In genomic region chr2:230751062-230751461, GRCh38 we compare ENCODE assay signal across 11 cellular contexts. TPM values are rescaled to one million over a fixed set of nuclear protein-coding genes. Genes with fewer than 3 reads are reported as not detected.
DNase-seq lines count a peak whose midpoint lies in the region; ATAC-seq and TF ChIP-seq lines count a peak whose summit lies in the region.
"Had no signal": no experiment of that assay in that cellular context is flagged by ENCODE, and none has a peak within 500 bp of the region (broad histone marks: within the 10 kb centered on the region; RNA-seq: fewer than 3 reads in every experiment).

No MANE protein-coding gene starts in this region.

- H3K79me2 ChIP-seq in Karpas-422 (ENCODE audit: low read length), result peaks cover 98% of the 10 kb centered on the region

- H3K4me2 ChIP-seq in Karpas-422 (ENCODE audit: low read depth, low read length, poor library complexity, severe bottlenecking), result no peak overlapping the region

- no peaks in the 10 kb centered on the region for H3K4me1 ChIP-seq in Karpas-422 (ENCODE audit: low read length)
- H3K4me1 ChIP-seq in adrenal gland (replicated peaks in 1 of 2), result peaks cover 0 to under 1% of the 10 kb centered on the region in 2 donors

- no peaks in the 10 kb centered on the region for H3K9me2 ChIP-seq in Karpas-422 (replicated peaks; ENCODE audit: insufficient read depth, low read length)

- no peak overlapping the region for H3K27ac Mint-ChIP-seq in activated naive CD8-positive, alpha-beta T cell treated with anti-CD3 and anti-CD28 coated beads, Interleukin-2, amount 50 U/mL, for 24 hours
- peak overlapping the region; percentile 60 for H3K27ac Mint-ChIP-seq in memory B cell

- H3K4me1 Mint-ChIP-seq in activated naive CD8-positive, alpha-beta T cell treated with anti-CD3 and anti-CD28 coated beads, Interleukin-2, amount 50 U/mL, for 24 hours, result peaks cover 68% of the 10 kb centered on the region
- peaks cover 55% of the 10 kb centered on the region for H3K4me1 Mint-ChIP-seq in memory B cell

- peaks cover 36% of the 10 kb centered on the region for H3K36me3 Mint-ChIP-seq in activated naive CD8-positive, alpha-beta T cell treated with anti-CD3 and anti-CD28 coated beads, Interleukin-2, amount 50 U/mL, for 24 hours (ENCODE audit: low read depth)
- peaks cover 20% of the 10 kb centered on the region for H3K36me3 Mint-ChIP-seq in memory B cell

- no peaks in the 10 kb centered on the region for H3K9me3 ChIP-seq in Karpas-422 (ENCODE audit: low read length)
- no peaks in the 10 kb centered on the region for H3K9me3 ChIP-seq in adrenal gland (replicated peaks in 1 of 3)
- H3K9me3 ChIP-seq: HAP-1, heart left ventricle had no signal

- intact Hi-C loops in adrenal gland (cut with DNase I), result no loop called here

- H3K27ac ChIP-seq in Karpas-422 (ENCODE audit: low read length), result no peak overlapping the region
- H3K27ac ChIP-seq in adrenal gland, result no peak overlapping the region
- H3K27ac ChIP-seq: heart left ventricle had no signal

- H3K9me3 Mint-ChIP-seq in activated naive CD8-positive, alpha-beta T cell treated with anti-CD3 and anti-CD28 coated beads, Interleukin-2, amount 50 U/mL, for 24 hours, result no peaks in the 10 kb centered on the region
- peaks cover 1% of the 10 kb centered on the region for H3K9me3 Mint-ChIP-seq in memory B cell

- no peak overlapping the region for H2AFZ ChIP-seq in Karpas-422 (ENCODE audit: low read length)

- no peak for TF ChIP-seq POLR2A in adrenal gland (IDR thresholded peaks at IDR 0.05)

- ATAC-seq in HG02870 (IDR thresholded peaks at IDR 0.05; ENCODE audit: unreplicated experiment) (peak; percentile 90), memory B cell (ENCODE audit: low read depth) (no peak), HG03196 (IDR thresholded peaks at IDR 0.05; ENCODE audit: unreplicated experiment) (no peak)
- ATAC-seq in activated naive CD8-positive, alpha-beta T cell treated with anti-CD3 and anti-CD28 coated beads, Interleukin-2, amount 50 U/mL, for 24 hours, result peak; percentile 84

- no peak for TF ChIP-seq CTCF in GM12865 (IDR thresholded peaks at IDR 0.05; ENCODE audit: insufficient read depth, low read depth, low read length, missing control alignments)
- TF ChIP-seq CTCF in adrenal gland (IDR thresholded peaks at IDR 0.05), result no peak

- in situ Hi-C loops in G401 (cut with HindIII; ENCODE audit: low sequenced_read_pairs), result no loop called here

- no peak overlapping the region for H3K9ac ChIP-seq in Karpas-422 (ENCODE audit: low read length)

- DNase-seq in GM12865 (ENCODE audit: low read depth) (peak; percentile 28), memory B cell (ENCODE audit: low spot score in 2 of 2) (no peak), Karpas-422 (no peak), G401 (ENCODE audit: low spot score) (no peak), adrenal gland (no peak)
- DNase-seq in activated naive CD8-positive, alpha-beta T cell treated with anti-CD3 and anti-CD28 coated beads, Interleukin-2, amount 50 U/mL, for 24 hours, result no peak
- DNase-seq: heart left ventricle, RPMI8226 had no signal

- H3K4me3 Mint-ChIP-seq in activated naive CD8-positive, alpha-beta T cell treated with anti-CD3 and anti-CD28 coated beads, Interleukin-2, amount 50 U/mL, for 24 hours, result no peak overlapping the region
- no peak overlapping the region for H3K4me3 Mint-ChIP-seq in memory B cell

- H4K20me1 ChIP-seq in Karpas-422 (ENCODE audit: insufficient read depth, low read depth, low read length), result peaks cover 5% of the 10 kb centered on the region; the same call in 1 of the 2 replicates

- H3K4me3 ChIP-seq in GM12865 (ENCODE audit: low read depth, low read length) (no peak overlapping the region), Karpas-422 (ENCODE audit: low read length) (no peak overlapping the region), adrenal gland (no peak overlapping the region)
- H3K4me3 ChIP-seq: HAP-1, heart left ventricle had no signal

- H3K36me3 ChIP-seq in Karpas-422 (ENCODE audit: insufficient read depth, low read length) (peaks cover 3% of the 10 kb centered on the region; the same call in 1 of the 2 replicates), adrenal gland (replicated peaks in 1 of 2) (no peaks in the 10 kb centered on the region)
- H3K36me3 ChIP-seq: HAP-1 had no signal

- no peaks in the 10 kb centered on the region for H3K27me3 Mint-ChIP-seq in activated naive CD8-positive, alpha-beta T cell treated with anti-CD3 and anti-CD28 coated beads, Interleukin-2, amount 50 U/mL, for 24 hours
- no peaks in the 10 kb centered on the region for H3K27me3 Mint-ChIP-seq in memory B cell

- WGBS in adrenal gland, 4 donors, result 83 to 90% (median 87%) methylated on average over 3 of the region's 3 CpGs

- H3K27me3 ChIP-seq in Karpas-422 (ENCODE audit: low read length), result no peaks in the 10 kb centered on the region
- no peaks in the 10 kb centered on the region for H3K27me3 ChIP-seq in adrenal gland
- H3K27me3 ChIP-seq: heart left ventricle had no signal

RNA-seq across cellular contexts. Expression of gene CAB39, which starts 38.4 kb away (rescaled TPM):
- 45.5 and 89.3 TPM in 2 replicates for total RNA-seq in Karpas-422 (2014; rRNA removed; shearing (Covaris generic); ENCODE audit: low replicate concordance)
- total RNA-seq in G401 (2014; rRNA removed; shearing (Covaris generic)), result 27.7 and 28.1 TPM in 2 replicates
- 10 to 100 TPM; 47.1 to 96.1 (median 58.6) TPM for total RNA-seq in adrenal gland
- polyA plus RNA-seq in adrenal gland, result 10 to 100 TPM; 10.5 to 65.8 (median 19.5) TPM

Comparison
In these comparisons a context has a peak if more than half of its experiments do, and no peak if none do; other contexts are left out.
1. ATAC-seq: peak in HG02870 (single experiment) and activated naive CD8-positive, alpha-beta T cell treated with anti-CD3 and anti-CD28 coated beads, Interleukin-2, amount 50 U/mL, for 24 hours (single experiment); none in memory B cell (single experiment) and HG03196 (single experiment).